Comparison of ENCODE assay signal across 17 cellular contexts in genomic region chr2:29627366-29627765, GRCh38.
DNase-seq lines count a peak whose midpoint lies in the region; ATAC-seq and TF ChIP-seq lines count a peak whose summit lies in the region.
"Had no signal": no experiment of that assay in that cellular context is flagged by ENCODE, and none has a peak within 500 bp of the region (broad histone marks: within the 10 kb centered on the region; RNA-seq: fewer than 3 reads in every experiment).

No MANE protein-coding gene starts in this region.

- H3K27ac Mint-ChIP-seq in GM23338, result 0 out of 2 replicates have a peak overlapping the region, but pooled peaks have one; percentile 1

- H3K4me3 ChIP-seq in GM23338 (no peak overlapping the region), SJSA1 (no peak overlapping the region), skeletal muscle cell (ENCODE audit: low read depth, low read length) (no peak overlapping the region), ascending aorta (no peak overlapping the region)
- H3K4me3 ChIP-seq: hepatocyte had no signal

- ATAC-seq in GM23338, result peak; percentile 67
- ATAC-seq in HG02885 (IDR thresholded peaks at IDR 0.05; ENCODE audit: poor library complexity, unreplicated experiment), result no peak
- no peak for ATAC-seq in GM21423 (IDR thresholded peaks at IDR 0.05; ENCODE audit: unreplicated experiment)

- H3K27me3 ChIP-seq in GM23338 (ENCODE audit: insufficient read depth) (no peaks in the 10 kb centered on the region), SJSA1 (replicated peaks) (no peaks in the 10 kb centered on the region), ascending aorta (no peaks in the 10 kb centered on the region)

- H3K9me3 Mint-ChIP-seq in GM23338, result peaks cover 2% of the 10 kb centered on the region; the same call in 1 of the 3 replicates

- H3K36me3 ChIP-seq in GM23338 (ENCODE audit: insufficient read depth) (no peaks in the 10 kb centered on the region), SJSA1 (no peaks in the 10 kb centered on the region), ascending aorta (no peaks in the 10 kb centered on the region)

- H3K27ac ChIP-seq in GM23338 (ENCODE audit: low read depth) (no peak overlapping the region), SJSA1 (no peak overlapping the region), ascending aorta (no peak overlapping the region)
- H3K27ac ChIP-seq: hepatocyte, VCaP had no signal

- peak overlapping the region; percentile 69; the same call in 1 of the 2 replicates for H2AFZ ChIP-seq in GM23338
- H2AFZ ChIP-seq: hepatocyte had no signal

- H3K4me1 Mint-ChIP-seq in GM23338, result peaks cover 26% of the 10 kb centered on the region

- no peak overlapping the region for H3K4me2 ChIP-seq in GM23338
- H3K4me2 ChIP-seq: hepatocyte had no signal

- no peaks in the 10 kb centered on the region for H3F3A ChIP-seq in GM23338 (replicated peaks; ENCODE audit: low read depth)

- no peak overlapping the region for H3K4me3 Mint-ChIP-seq in GM23338

- no peaks in the 10 kb centered on the region; the same call in 1 of the 2 replicates for H3K9me2 ChIP-seq in GM23338 (ENCODE audit: insufficient read depth)

- H3K79me2 ChIP-seq in GM23338 (replicated peaks; ENCODE audit: insufficient read depth), result no peaks in the 10 kb centered on the region
- H3K79me2 ChIP-seq: hepatocyte had no signal

- H4K20me1 ChIP-seq in GM23338 (replicated peaks; ENCODE audit: insufficient read depth), result no peaks in the 10 kb centered on the region

- DNase-seq in GM23338 (ENCODE audit: low spot score) (peak; percentile 33), SJSA1 (ENCODE audit: low read depth in 1 of 2, low spot score in 2 of 2) (peak; percentile 42 to 60), fibroblast of peridontal ligament (ENCODE audit: extremely low read depth) (peak; percentile 32), skeletal muscle cell (ENCODE audit: low read depth) (peak; percentile 78), ascending aorta (ENCODE audit: low spot score in 2 of 2) (no peak), NCI-H524 treated with DMSO at 0.1 percent for 48 hours (lab: John Stamatoyannopoulos, UW) (no peak)
- DNase-seq: activated T-cell treated with anti-CD3 and anti-CD28 coated beads for 4 hours; amygdala; Calu3; effector CD4-positive, alpha-beta T cell; NCI-H524; occipital lobe; Right ventricle myocardium superior had no signal

- TF ChIP-seq CTCF in GM23338 (conservative IDR thresholded peaks at IDR 0.05; ENCODE audit: low read depth in 2 of 2) (no peak), ascending aorta (IDR thresholded peaks at IDR 0.05) (no peak)

- H3K4me1 ChIP-seq in GM23338 (ENCODE audit: insufficient read depth) (peaks cover 12% of the 10 kb centered on the region), SJSA1 (replicated peaks) (peaks cover 34% of the 10 kb centered on the region), ascending aorta (no peaks in the 10 kb centered on the region)

- H3K9me3 ChIP-seq in SJSA1 (replicated peaks) (no peaks in the 10 kb centered on the region), ascending aorta (no peaks in the 10 kb centered on the region)

- peaks cover 6% of the 10 kb centered on the region for H3K27me3 Mint-ChIP-seq in GM23338 (ENCODE audit: insufficient read depth, low read depth, poor library complexity)

- no peaks in the 10 kb centered on the region for H3K36me3 Mint-ChIP-seq in GM23338 (ENCODE audit: low read depth)

- intact Hi-C loops in ascending aorta (cut with DNase I), result no loop called here

TF ChIP-seq in GM23338, 12 proteins besides CTCF, POLR2A, EP300 and RAD21:
- no peak for TF ChIP-seq REST (IDR thresholded peaks at IDR 0.05; ENCODE audit: unreplicated experiment)
- TF ChIP-seq ZNF114 (CRISPR knock-in tag; IDR thresholded peaks at IDR 0.05), result no peak
- TF ChIP-seq STAT1 (IDR thresholded peaks at IDR 0.05; ENCODE audit: unreplicated experiment), result no peak
- TF ChIP-seq ETS1 (IDR thresholded peaks at IDR 0.05), result no peak
- no peak for TF ChIP-seq CREB1 (CRISPR knock-in tag; IDR thresholded peaks at IDR 0.05; ENCODE audit: low read depth)

Comparison
In these comparisons a context has a peak if more than half of its experiments do, and no peak if none do; other contexts are left out.
1. DNase-seq: peak in GM23338 (single experiment), SJSA1 (2 of 2), fibroblast of peridontal ligament (single experiment) and skeletal muscle cell (single experiment); none in ascending aorta (0 of 2) and NCI-H524 treated with DMSO at 0.1 percent for 48 hours (single experiment).